In the genomic region with DNA sequence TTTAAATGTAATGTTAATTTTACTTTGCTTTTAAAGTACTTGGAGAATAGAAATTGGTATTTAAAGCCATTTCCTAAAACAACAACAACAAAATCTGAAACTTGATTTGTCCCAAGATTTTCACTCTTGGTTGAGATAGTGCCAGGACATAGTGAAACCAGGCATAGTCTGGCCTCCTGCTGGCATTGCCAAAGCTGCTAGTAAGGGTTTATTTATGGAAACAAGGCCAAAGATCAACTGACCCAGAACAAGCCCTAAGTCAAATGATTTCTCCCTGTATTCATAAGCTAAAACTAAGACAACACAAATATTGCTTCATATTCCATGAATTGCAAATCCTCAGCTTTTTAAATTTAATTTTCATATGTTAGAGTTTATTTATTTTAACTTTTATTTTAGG, we compare ENCODE assay signal across 23 cellular contexts.
"Had no signal": no experiment of that assay in that cellular context is flagged by ENCODE, and none has a peak within 500 bp of the region (broad histone marks: within the 10 kb centered on the region; RNA-seq: fewer than 3 reads in every experiment).

No MANE protein-coding gene starts in this region.

- ATAC-seq: activated CD8-positive, alpha-beta T cell treated with anti-CD3 and anti-CD28 coated beads, Interleukin-2, amount 10 ng/mL, durations not matched to agents 7 days and 5 days; WTC11 had no signal

- H3K36me3 Mint-ChIP-seq: activated naive CD8-positive, alpha-beta T cell treated with anti-CD3 and anti-CD28 coated beads, Interleukin-2, amount 10 ng/mL, durations not matched to agents 7 days and 5 days; WTC11 had no signal

- H3K36me3 ChIP-seq: Peyer's patch had no signal

- H3K4me3 Mint-ChIP-seq: activated CD8-positive, alpha-beta T cell treated with anti-CD3 and anti-CD28 coated beads, Interleukin-2, amount 10 ng/mL, durations not matched to agents 7 days and 5 days; activated naive CD8-positive, alpha-beta T cell treated with anti-CD3 and anti-CD28 coated beads, Interleukin-2, amount 10 ng/mL, durations not matched to agents 7 days and 5 days; T-helper 1 cell treated with Interleukin-12 subunit alpha and Interleukin-12 subunit beta and Interleukin-4 antibody, amounts not matched to agents 30 μg/mL and 1 μg/mL, for 36 hours; WTC11 had no signal

- DNase-seq: activated CD4-positive, alpha-beta T cell treated with anti-CD3 and anti-CD28 coated beads for 48 hours; activated CD4-positive, alpha-beta T cell treated with anti-CD3 and anti-CD28 coated beads, Interleukin-2, amount 50 U/mL, for 4 hours; activated CD4-positive, CD25-positive, alpha-beta regulatory T cell treated with anti-CD3 and anti-CD28 coated beads, Interleukin-2, amount 50 U/mL, for 72 hours; activated CD8-positive, alpha-beta memory T cell treated with anti-CD3 and anti-CD28 coated beads, Interleukin-2, amount 50 U/mL, for 48 hours; activated CD8-positive, alpha-beta T cell treated with anti-CD3 and anti-CD28 coated beads, Interleukin-2, amount 10 ng/mL, durations not matched to agents 7 days and 5 days; activated naive CD4-positive, alpha-beta T cell treated with anti-CD3 and anti-CD28 coated beads, Interleukin-2, amount 50 U/mL, for 16 hours; activated naive CD8-positive, alpha-beta T cell treated with anti-CD3 and anti-CD28 coated beads, Interleukin-2, amount 10 ng/mL, durations not matched to agents 7 days and 5 days; activated T-cell treated with anti-CD3 and anti-CD28 coated beads, Interleukin-2, amount 50 U/mL, for 1 hour; aorta; IMR-90; Kasumi-1; KBM-7; NCI-H1105 treated with DMSO at 0.1 percent for 48 hours; NCI-H1436 treated with DMSO at 0.1 percent for 48 hours; NCI-H187 treated with DMSO at 0.1 percent for 48 hours; NCI-H2081 treated with DMSO at 0.1 percent for 48 hours; NCI-H446; NCI-H524; Peyer's patch; SHP77 treated with DMSO at 0.1 percent for 48 hours had no signal

- H3K27me3 Mint-ChIP-seq: activated naive CD8-positive, alpha-beta T cell treated with anti-CD3 and anti-CD28 coated beads, Interleukin-2, amount 10 ng/mL, durations not matched to agents 7 days and 5 days had no signal

- H3K4me1 ChIP-seq: Peyer's patch had no signal

- H3K9me3 Mint-ChIP-seq: activated naive CD8-positive, alpha-beta T cell treated with anti-CD3 and anti-CD28 coated beads, Interleukin-2, amount 10 ng/mL, durations not matched to agents 7 days and 5 days; T-helper 1 cell treated with Interleukin-12 subunit alpha and Interleukin-12 subunit beta and Interleukin-4 antibody, amounts not matched to agents 30 μg/mL and 1 μg/mL, for 36 hours; WTC11 had no signal

- H3K9me3 ChIP-seq: Peyer's patch had no signal

- H3K27ac ChIP-seq: Peyer's patch, RWPE1 had no signal

- H3K27ac Mint-ChIP-seq: activated CD8-positive, alpha-beta T cell treated with anti-CD3 and anti-CD28 coated beads, Interleukin-2, amount 10 ng/mL, durations not matched to agents 7 days and 5 days; activated naive CD8-positive, alpha-beta T cell treated with anti-CD3 and anti-CD28 coated beads, Interleukin-2, amount 10 ng/mL, durations not matched to agents 7 days and 5 days; T-helper 1 cell treated with Interleukin-12 subunit alpha and Interleukin-12 subunit beta and Interleukin-4 antibody, amounts not matched to agents 30 μg/mL and 1 μg/mL, for 36 hours; WTC11 had no signal

- H3K27me3 ChIP-seq: Peyer's patch had no signal

- H3K4me3 ChIP-seq: Peyer's patch had no signal

- H3K4me1 Mint-ChIP-seq: activated naive CD8-positive, alpha-beta T cell treated with anti-CD3 and anti-CD28 coated beads, Interleukin-2, amount 10 ng/mL, durations not matched to agents 7 days and 5 days had no signal
